In the genomic region with DNA sequence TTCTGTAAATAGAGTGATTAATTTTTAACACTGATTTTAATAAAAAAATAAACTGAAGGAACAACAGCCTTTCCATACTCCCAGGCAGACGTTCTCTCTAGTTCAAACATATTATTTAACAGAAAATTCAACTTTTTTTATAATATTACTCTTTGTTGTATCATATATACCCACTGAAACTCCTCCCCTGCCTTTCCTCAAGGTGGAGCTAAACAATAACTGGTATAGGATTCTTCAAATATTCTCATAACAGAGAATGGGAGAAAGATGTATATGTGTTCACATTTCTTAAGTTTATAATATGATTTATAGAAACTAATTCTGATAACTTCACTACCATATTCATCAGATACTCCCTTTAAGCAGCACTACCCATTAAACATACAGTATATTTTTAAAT, we compare ENCODE assay signal across 29 cellular contexts.
"Had no signal": no experiment of that assay in that cellular context is flagged by ENCODE, and none has a peak within 500 bp of the region (broad histone marks: within the 10 kb centered on the region; RNA-seq: fewer than 3 reads in every experiment).

No MANE protein-coding gene starts in this region.

- H3K36me3 ChIP-seq: adrenal gland, MG63, SJCRH30 had no signal

- H3K4me3 ChIP-seq: adrenal gland, K562, MG63, SJCRH30 had no signal

- H3K9me3 Mint-ChIP-seq: activated naive CD8-positive, alpha-beta T cell treated with anti-CD3 and anti-CD28 coated beads, Interleukin-2, amount 10 ng/mL, durations not matched to agents 7 days and 5 days had no signal

- H3K27me3 ChIP-seq: adrenal gland, MG63, SJCRH30 had no signal

- DNase-seq: activated CD4-positive, alpha-beta T cell treated with anti-CD3 and anti-CD28 coated beads for 4 hours; activated CD8-positive, alpha-beta memory T cell treated with anti-CD3 and anti-CD28 coated beads, Interleukin-2, amount 50 U/mL, for 4 hours; activated CD8-positive, alpha-beta T cell treated with anti-CD3 and anti-CD28 coated beads for 36 hours; activated gamma-delta T cell treated with Interleukin-2 at 50 U/mL for 16 hours; activated naive CD4-positive, alpha-beta T cell treated with anti-CD3 and anti-CD28 coated beads, Interleukin-2, amount 10 ng/mL, durations not matched to agents 7 days and 5 days; activated naive CD8-positive, alpha-beta T cell treated with anti-CD3 and anti-CD28 coated beads, Interleukin-2, amount 10 ng/mL, durations not matched to agents 7 days and 5 days; activated T-cell treated with anti-CD3 and anti-CD28 coated beads, Interleukin-2, amount 50 U/mL, for 72 hours; adrenal gland; aorta; central memory CD4-positive, alpha-beta T cell; Karpas-422; MG63; MV-4-11; NCI-H1092 treated with DMSO at 0.1 percent for 48 hours; NCI-H1417 treated with DMSO at 0.1 percent for 48 hours; NCI-H1694; NCI-H2029; NCI-H2107; NCI-H2171 treated with DMSO at 0.1 percent for 48 hours; NCI-H226; NCI-H526; NCI-H82; PC-3; Right ventricle myocardium superior had no signal

- H3K9me3 ChIP-seq: adrenal gland, MG63, SJCRH30 had no signal

- H3K27ac ChIP-seq: adrenal gland, SJCRH30 had no signal

- H3K4me1 ChIP-seq: adrenal gland, SJCRH30 had no signal

- H3K4me3 Mint-ChIP-seq: activated CD8-positive, alpha-beta T cell treated with anti-CD3 and anti-CD28 coated beads for 36 hours; activated naive CD4-positive, alpha-beta T cell treated with anti-CD3 and anti-CD28 coated beads, Interleukin-2, amount 10 ng/mL, durations not matched to agents 7 days and 5 days; activated naive CD8-positive, alpha-beta T cell treated with anti-CD3 and anti-CD28 coated beads, Interleukin-2, amount 10 ng/mL, durations not matched to agents 7 days and 5 days; activated T-cell treated with anti-CD3 and anti-CD28 coated beads, Interleukin-2, amount 50 U/mL, for 72 hours; T-helper 1 cell treated with Interleukin-12 subunit alpha and Interleukin-12 subunit beta and Interleukin-4 antibody, amounts not matched to agents 30 μg/mL and 1 μg/mL, for 36 hours had no signal

- H3K4me1 Mint-ChIP-seq: activated naive CD4-positive, alpha-beta T cell treated with anti-CD3 and anti-CD28 coated beads, Interleukin-2, amount 10 ng/mL, durations not matched to agents 7 days and 5 days; activated naive CD8-positive, alpha-beta T cell treated with anti-CD3 and anti-CD28 coated beads, Interleukin-2, amount 10 ng/mL, durations not matched to agents 7 days and 5 days had no signal

- ATAC-seq: activated CD4-positive, CD25-positive, alpha-beta regulatory T cell treated with anti-CD3 and anti-CD28 coated beads, Interleukin-2, amount 50 U/mL, for 24 hours; activated CD8-positive, alpha-beta T cell treated with anti-CD3 and anti-CD28 coated beads for 36 hours; activated T-cell treated with anti-CD3 and anti-CD28 coated beads, Interleukin-2, amount 50 U/mL, for 72 hours; K562; PC-3 had no signal

- H3K36me3 Mint-ChIP-seq: activated naive CD4-positive, alpha-beta T cell treated with anti-CD3 and anti-CD28 coated beads, Interleukin-2, amount 10 ng/mL, durations not matched to agents 7 days and 5 days; activated naive CD8-positive, alpha-beta T cell treated with anti-CD3 and anti-CD28 coated beads, Interleukin-2, amount 10 ng/mL, durations not matched to agents 7 days and 5 days had no signal

- H3K27me3 Mint-ChIP-seq: activated CD8-positive, alpha-beta T cell treated with anti-CD3 and anti-CD28 coated beads for 36 hours; activated naive CD4-positive, alpha-beta T cell treated with anti-CD3 and anti-CD28 coated beads, Interleukin-2, amount 10 ng/mL, durations not matched to agents 7 days and 5 days; activated naive CD8-positive, alpha-beta T cell treated with anti-CD3 and anti-CD28 coated beads, Interleukin-2, amount 10 ng/mL, durations not matched to agents 7 days and 5 days had no signal

- H3K27ac Mint-ChIP-seq: activated CD8-positive, alpha-beta T cell treated with anti-CD3 and anti-CD28 coated beads for 36 hours; activated naive CD4-positive, alpha-beta T cell treated with anti-CD3 and anti-CD28 coated beads, Interleukin-2, amount 10 ng/mL, durations not matched to agents 7 days and 5 days; activated naive CD8-positive, alpha-beta T cell treated with anti-CD3 and anti-CD28 coated beads, Interleukin-2, amount 10 ng/mL, durations not matched to agents 7 days and 5 days; activated T-cell treated with anti-CD3 and anti-CD28 coated beads, Interleukin-2, amount 50 U/mL, for 72 hours; activated T-helper 2 cell treated with anti-CD3 and anti-CD28 coated beads, Interferon-gamma antibody, Interleukin-2, Interleukin-4, amounts not matched to agents 10 μg/mL and 5 μg/mL and 100 μg/mL, durations not matched to agents 14 hours and 24 hours and 36 hours; T-helper 1 cell treated with Interleukin-12 subunit alpha and Interleukin-12 subunit beta and Interleukin-4 antibody, amounts not matched to agents 30 μg/mL and 1 μg/mL, for 36 hours had no signal
